In the genomic region with DNA sequence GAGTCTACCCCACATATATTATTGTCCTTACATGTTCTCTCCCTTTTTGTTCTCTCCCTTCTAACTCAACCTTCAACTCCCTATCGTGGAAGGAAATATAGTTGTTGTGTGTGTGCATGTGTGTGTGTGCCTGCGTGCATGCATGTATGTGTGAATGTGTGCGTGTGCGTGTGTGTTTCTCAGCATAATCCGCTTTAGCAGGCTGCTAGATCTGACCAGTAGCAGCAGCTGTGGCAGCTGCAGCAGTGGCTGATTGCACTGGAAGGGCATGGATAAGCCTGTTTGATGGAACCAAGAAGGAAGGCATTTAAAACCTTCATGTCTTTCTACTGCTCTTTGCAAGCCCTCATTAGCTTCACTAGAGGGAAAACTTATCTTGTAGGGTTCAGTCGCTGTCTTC, we compare ENCODE assay signal across 1 cellular context.
TF ChIP-seq lines count a peak whose summit lies in the region.

No MANE protein-coding gene starts in this region.

TF ChIP-seq in K562, 482 proteins besides CTCF, POLR2A, EP300 and RAD21 (continued from another document):
- TF ChIP-seq CHD1 (IDR thresholded peaks at IDR 0.05; ENCODE audit: low read length) (no peak), BRCA1 (IDR thresholded peaks at IDR 0.05) (no peak), BRCA1 (CRISPR knock-in tag; IDR thresholded peaks at IDR 0.05) (no peak), ZC3H11A (IDR thresholded peaks at IDR 0.05; ENCODE audit: low read depth, low read length) (no peak), PCBP1 (IDR thresholded peaks at IDR 0.05; ENCODE audit: low read depth, low read length, poor library complexity, severe bottlenecking) (no peak), CEBPG (CRISPR knock-in tag; IDR thresholded peaks at IDR 0.05) (peak; percentile 32; the same call in 1 of the 2 replicates), CEBPG (tag; conservative IDR thresholded peaks at IDR 0.05 in 1 of 2, IDR thresholded peaks at IDR 0.05 in 1 of 2) (no peak), TCF3 (CRISPR knock-in tag; IDR thresholded peaks at IDR 0.05) (0 out of 2 replicates have a peak, but pooled peaks have one; percentile 12), TEAD2 (tag; IDR thresholded peaks at IDR 0.05) (no peak), NRF1 (conservative IDR thresholded peaks at IDR 0.05 in 1 of 2, IDR thresholded peaks at IDR 0.05 in 1 of 2) (no peak), HDGF (IDR thresholded peaks at IDR 0.05) (peak; percentile 31; the same call in 1 of the 2 replicates), STAT5B (CRISPR knock-in tag; IDR thresholded peaks at IDR 0.05) (no peak), TCF7 (IDR thresholded peaks at IDR 0.05; ENCODE audit: borderline replicate concordance) (no peak), TFAM (CRISPR knock-in tag; conservative IDR thresholded peaks at IDR 0.05) (no peak), ZNF121 (CRISPR knock-in tag; conservative IDR thresholded peaks at IDR 0.05) (no peak), RBM17 (IDR thresholded peaks at IDR 0.05; ENCODE audit: borderline replicate concordance, low read depth, low read length) (no peak), ZNF12 (CRISPR knock-in tag; IDR thresholded peaks at IDR 0.05) (no peak), SAFB (IDR thresholded peaks at IDR 0.05; ENCODE audit: borderline replicate concordance, low read depth, low read length) (no peak), ZNF696 (CRISPR knock-in tag; conservative IDR thresholded peaks at IDR 0.05) (no peak)
- TF ChIP-seq, protein P1, sequence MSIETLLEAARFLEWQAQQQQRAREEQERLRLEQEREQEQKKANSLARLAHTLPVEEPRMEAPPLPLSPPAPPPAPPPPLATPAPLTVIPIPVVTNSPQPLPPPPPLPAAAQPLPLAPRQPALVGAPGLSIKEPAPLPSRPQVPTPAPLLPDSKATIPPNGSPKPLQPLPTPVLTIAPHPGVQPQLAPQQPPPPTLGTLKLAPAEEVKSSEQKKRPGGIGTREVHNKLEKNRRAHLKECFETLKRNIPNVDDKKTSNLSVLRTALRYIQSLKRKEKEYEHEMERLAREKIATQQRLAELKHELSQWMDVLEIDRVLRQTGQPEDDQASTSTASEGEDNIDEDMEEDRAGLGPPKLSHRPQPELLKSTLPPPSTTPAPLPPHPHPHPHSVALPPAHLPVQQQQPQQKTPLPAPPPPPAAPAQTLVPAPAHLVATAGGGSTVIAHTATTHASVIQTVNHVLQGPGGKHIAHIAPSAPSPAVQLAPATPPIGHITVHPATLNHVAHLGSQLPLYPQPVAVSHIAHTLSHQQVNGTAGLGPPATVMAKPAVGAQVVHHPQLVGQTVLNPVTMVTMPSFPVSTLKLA (conservative IDR thresholded peaks at IDR 0.05): no peak
- TF ChIP-seq, protein P2, sequence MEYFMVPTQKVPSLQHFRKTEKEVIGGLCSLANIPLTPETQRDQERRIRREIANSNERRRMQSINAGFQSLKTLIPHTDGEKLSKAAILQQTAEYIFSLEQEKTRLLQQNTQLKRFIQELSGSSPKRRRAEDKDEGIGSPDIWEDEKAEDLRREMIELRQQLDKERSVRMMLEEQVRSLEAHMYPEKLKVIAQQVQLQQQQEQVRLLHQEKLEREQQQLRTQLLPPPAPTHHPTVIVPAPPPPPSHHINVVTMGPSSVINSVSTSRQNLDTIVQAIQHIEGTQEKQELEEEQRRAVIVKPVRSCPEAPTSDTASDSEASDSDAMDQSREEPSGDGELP (CRISPR knock-in tag; IDR thresholded peaks at IDR 0.05; ENCODE audit: borderline replicate concordance): 0 out of 2 replicates have a peak, but pooled peaks have one; percentile 4
- TF ChIP-seq, protein P3, sequence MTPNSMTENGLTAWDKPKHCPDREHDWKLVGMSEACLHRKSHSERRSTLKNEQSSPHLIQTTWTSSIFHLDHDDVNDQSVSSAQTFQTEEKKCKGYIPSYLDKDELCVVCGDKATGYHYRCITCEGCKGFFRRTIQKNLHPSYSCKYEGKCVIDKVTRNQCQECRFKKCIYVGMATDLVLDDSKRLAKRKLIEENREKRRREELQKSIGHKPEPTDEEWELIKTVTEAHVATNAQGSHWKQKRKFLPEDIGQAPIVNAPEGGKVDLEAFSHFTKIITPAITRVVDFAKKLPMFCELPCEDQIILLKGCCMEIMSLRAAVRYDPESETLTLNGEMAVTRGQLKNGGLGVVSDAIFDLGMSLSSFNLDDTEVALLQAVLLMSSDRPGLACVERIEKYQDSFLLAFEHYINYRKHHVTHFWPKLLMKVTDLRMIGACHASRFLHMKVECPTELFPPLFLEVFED (CRISPR knock-in tag; conservative IDR thresholded peaks at IDR 0.05): 0 out of 2 replicates have a peak, but pooled peaks have one; percentile 43
